Comparison of ENCODE assay signal across 23 cellular contexts in genomic region chr1:38328278-38329035, GRCh38.
DNase-seq lines count a peak whose midpoint lies in the region; ATAC-seq, FAIRE-seq and TF ChIP-seq lines count a peak whose summit lies in the region.
"Had no signal": no experiment of that assay in that cellular context is flagged by ENCODE, and none has a peak within 500 bp of the region (broad histone marks: within the 10 kb centered on the region; RNA-seq: fewer than 3 reads in every experiment).

No MANE protein-coding gene starts in this region.

- no peak overlapping the region for H2BK15ac ChIP-seq in mesendoderm (replicated peaks; ENCODE audit: low read depth)

- no peak overlapping the region for H3K23ac ChIP-seq in mesendoderm (ENCODE audit: low read length)

- no peaks in the 10 kb centered on the region for H3K36me3 Mint-ChIP-seq in osteocyte (ENCODE audit: unreplicated experiment)
- H3K36me3 Mint-ChIP-seq: CD4-positive, CD25-positive, alpha-beta regulatory T cell had no signal

- H3K4me1 ChIP-seq in HepG2 (ENCODE audit: insufficient read depth, low read length) (no peaks in the 10 kb centered on the region), right lobe of liver (no peaks in the 10 kb centered on the region), mesendoderm (ENCODE audit: control insufficient read depth, low read depth, low read length) (peaks cover 3% of the 10 kb centered on the region)
- H3K4me1 ChIP-seq: BE2C had no signal

- no peak overlapping the region for H4K8ac ChIP-seq in mesendoderm (ENCODE audit: low read depth, low read length)

- peaks cover 10% of the 10 kb centered on the region for H3K4me1 Mint-ChIP-seq in osteocyte (ENCODE audit: unreplicated experiment)
- H3K4me1 Mint-ChIP-seq: CD4-positive, CD25-positive, alpha-beta regulatory T cell had no signal

- no peak overlapping the region for H3K4me2 ChIP-seq in HepG2 (ENCODE audit: low read depth, low read length)
- H3K4me2 ChIP-seq in mesendoderm (ENCODE audit: low read length): no peak overlapping the region
- H3K4me2 ChIP-seq: GM23338 had no signal

- no TSS peak for BruUV-seq in HepG2 (replicated peaks; lab: Mats Ljungman, UMichigan)

- H3K9me3 ChIP-seq in HepG2 (ENCODE audit: low read length): no peaks in the 10 kb centered on the region
- H3K9me3 ChIP-seq in right lobe of liver: no peaks in the 10 kb centered on the region
- H3K9me3 ChIP-seq: BE2C had no signal

- H3K79me1 ChIP-seq in mesendoderm (ENCODE audit: low read length): no peaks in the 10 kb centered on the region

- intact Hi-C loops in HepG2 (cut with micrococcal nuclease; ENCODE audit: unreplicated experiment): no loop called here
- intact Hi-C loops in right lobe of liver (cut with DNase I): no loop called here
- intact Hi-C loops in head of caudate nucleus (cut with DNase I): no loop called here
- intact Hi-C loops in lower leg skin (cut with DNase I; ENCODE audit: low total_unique reads): no loop called here

- H2BK120ac ChIP-seq in mesendoderm (ENCODE audit: low read depth, low read length): no peak overlapping the region

- H2BK5ac ChIP-seq in mesendoderm (ENCODE audit: low read length): no peak overlapping the region

- CTCF ChIA-PET in HepG2 (lab: Yijun Ruan, JAX; ENCODE audit: low intra/inter-chr PET ratio, low total read pairs): no interaction called here

- no peak overlapping the region for H3K9ac ChIP-seq in HepG2 (ENCODE audit: insufficient read depth, low read depth, low read length)
- no peak overlapping the region for H3K9ac ChIP-seq in mesendoderm (ENCODE audit: low read length)

- no peak overlapping the region for H3K27ac Mint-ChIP-seq in osteocyte (ENCODE audit: unreplicated experiment)
- H3K27ac Mint-ChIP-seq: CD4-positive, CD25-positive, alpha-beta regulatory T cell; GM23338 had no signal

- TF ChIP-seq CTCF in HepG2 (CRISPR knock-in tag; IDR thresholded peaks at IDR 0.05) (no peak), right lobe of liver (IDR thresholded peaks at IDR 0.05) (no peak), osteocyte (IDR thresholded peaks at IDR 0.05) (no peak), lower leg skin (IDR thresholded peaks at IDR 0.05) (no peak)

- H3K27ac ChIP-seq in HepG2 (ENCODE audit: extremely low read length, insufficient read depth, low read length): no peak overlapping the region
- no peak overlapping the region for H3K27ac ChIP-seq in right lobe of liver
- H3K27ac ChIP-seq in mesendoderm (ENCODE audit: low read depth, low read length): no peak overlapping the region

- no peak for ATAC-seq in HepG2
- ATAC-seq in right lobe of liver: no peak
- ATAC-seq: GM23338, HCT116, Right ventricle myocardium inferior had no signal

- no peak overlapping the region for H3K4ac ChIP-seq in mesendoderm (ENCODE audit: low read depth, low read length)

- H3K27me3 ChIP-seq in HepG2 (ENCODE audit: control insufficient read depth in 1 of 2, insufficient read depth in 2 of 2, low read length in 2 of 2) (peaks cover 2 to 13% of the 10 kb centered on the region in 2 experiments; a peak in 3 of 5 replicates), right lobe of liver (no peaks in the 10 kb centered on the region), mesendoderm (ENCODE audit: insufficient read depth, low read length, poor library complexity) (no peaks in the 10 kb centered on the region)
- H3K27me3 ChIP-seq: BE2C had no signal

- no peak overlapping the region for H2AFZ ChIP-seq in HepG2 (ENCODE audit: low read length)
- H2AFZ ChIP-seq: GM23338 had no signal

- H3K27me3 Mint-ChIP-seq in osteocyte (ENCODE audit: unreplicated experiment): peaks cover 2% of the 10 kb centered on the region

- no peaks in the 10 kb centered on the region for H3K79me2 ChIP-seq in HepG2 (ENCODE audit: insufficient read depth, low read length)
- H3K79me2 ChIP-seq in mesendoderm (ENCODE audit: control insufficient read depth, insufficient read depth, low read length): no peaks in the 10 kb centered on the region

- 43% methylated on average over 10 of the region's 10 CpGs for WGBS in HepG2 (ENCODE audit: low lambda C conversion rate)
- WGBS in right lobe of liver (ENCODE audit: insufficient coverage, low coverage, low lambda C conversion rate, missing lambda C conversion rate): 65% methylated on average over 9 of the region's 10 CpGs
- WGBS in mesendoderm (ENCODE audit: extremely low coverage, insufficient coverage, low lambda C conversion rate): no CpG with 5 or more reads among the region's 10 CpGs
- WGBS in lower leg skin, 2 donors: 66 to 72% methylated on average over 10 of the region's 10 CpGs

- peaks cover 10% of the 10 kb centered on the region for H3K9me3 Mint-ChIP-seq in osteocyte (ENCODE audit: unreplicated experiment)
- H3K9me3 Mint-ChIP-seq: GM23338 had no signal

- H3K56ac ChIP-seq in mesendoderm (ENCODE audit: low read length): no peak overlapping the region

- TF ChIP-seq EP300 in HepG2 (IDR thresholded peaks at IDR 0.05; ENCODE audit: low read depth in 2 of 2, low read length in 2 of 2): no peak
- TF ChIP-seq EP300 in HepG2 (CRISPR knock-in tag; IDR thresholded peaks at IDR 0.05; ENCODE audit: borderline replicate concordance): no peak

- TF ChIP-seq POLR2A in HepG2 (IDR thresholded peaks at IDR 0.05; ENCODE audit: insufficient read depth in 1 of 2, low read depth in 2 of 2, low read length in 2 of 2) (no peak), right lobe of liver (IDR thresholded peaks at IDR 0.05) (no peak), lower leg skin (IDR thresholded peaks at IDR 0.05) (no peak)

- in situ Hi-C loops in HepG2 (cut with HindIII; ENCODE audit: extremely low pct_ligation_motif_present, low pct_unique_long_range_greater_than_20kb): no loop called here

- H3K18ac ChIP-seq in mesendoderm (ENCODE audit: low read length): no peak overlapping the region

- TF ChIP-seq RAD21 in HepG2 (CRISPR knock-in tag; IDR thresholded peaks at IDR 0.05): no peak

- H3K4me3 ChIP-seq in HepG2 (replicated peaks in 1 of 3; ENCODE audit: insufficient read depth in 1 of 3, low read depth in 2 of 3, low read length in 3 of 3) (no peak overlapping the region), right lobe of liver (no peak overlapping the region), mesendoderm (ENCODE audit: low read length) (no peak overlapping the region), lower leg skin (ENCODE audit: low read depth, poor library complexity, severe bottlenecking) (no peak overlapping the region)
- H3K4me3 ChIP-seq: GM23338 had no signal

- DNase-seq in HepG2 (ENCODE audit: low spot score): no peak
- no peak for DNase-seq in right lobe of liver
- peak; percentile 32 to 94 (median 73) for DNase-seq in head of caudate nucleus
- DNase-seq in osteocyte (ENCODE audit: extremely low spot score, unreplicated experiment): peak; percentile 42
- no peak for DNase-seq in mesendoderm
- DNase-seq in lower leg skin (ENCODE audit: low spot score in 2 of 2): no peak
- DNase-seq in GF-D8 (lab: John Stamatoyannopoulos, UW): no peak
- DNase-seq: BE2C; CD4-positive, CD25-positive, alpha-beta regulatory T cell; COR-L47; DMS 273 treated with DMSO at 0.1 percent for 48 hours; DND-41; MV-4-11; NCI-H1694 treated with DMSO at 0.1 percent for 48 hours; NCI-H2107; NCI-H2227 treated with DMSO at 0.1 percent for 48 hours; NCI-H510A treated with DMSO at 0.1 percent for 48 hours; NCI-H774 had no signal

- H4K5ac ChIP-seq in mesendoderm (ENCODE audit: low read length): no peak overlapping the region

- H3K36me3 ChIP-seq in HepG2 (replicated peaks in 1 of 2; ENCODE audit: control insufficient read depth in 1 of 2, insufficient read depth in 2 of 2, low read length in 2 of 2): no peaks in the 10 kb centered on the region
- H3K36me3 ChIP-seq in right lobe of liver: no peaks in the 10 kb centered on the region
- H3K36me3 ChIP-seq in mesendoderm (ENCODE audit: control insufficient read depth, insufficient read depth, low read length): no peaks in the 10 kb centered on the region
- H3K36me3 ChIP-seq: BE2C had no signal

- POLR2A ChIA-PET in HepG2 (lab: Yijun Ruan, JAX): no interaction called here

- H3K4me3 Mint-ChIP-seq in osteocyte (ENCODE audit: unreplicated experiment): no peak overlapping the region
- H3K4me3 Mint-ChIP-seq: CD4-positive, CD25-positive, alpha-beta regulatory T cell; GM23338 had no signal

- FAIRE-seq in HepG2 (lab: Jason Lieb, UNC): no peak
- FAIRE-seq: G401.6, RCC 7860 had no signal

- H4K20me1 ChIP-seq in HepG2 (ENCODE audit: insufficient read depth, low read length): no peaks in the 10 kb centered on the region

- no peak overlapping the region for H2AK5ac ChIP-seq in mesendoderm (ENCODE audit: low read length)

TF ChIP-seq in HepG2, 621 proteins besides CTCF, POLR2A, EP300 and RAD21:
- TF ChIP-seq CSRNP2 (CRISPR knock-in tag; conservative IDR thresholded peaks at IDR 0.05; ENCODE audit: low read depth): no peak
- TF ChIP-seq MNT (IDR thresholded peaks at IDR 0.05): peak; percentile 56

Comparison
In these comparisons a context has a peak if more than half of its experiments do, and no peak if none do; other contexts are left out.
1. DNase-seq: peak in head of caudate nucleus (42 of 42) and osteocyte (single experiment); none in HepG2 (single experiment), right lobe of liver (0 of 3), mesendoderm (single experiment), lower leg skin (0 of 2) and GF-D8 (single experiment).